8 cellular contexts compared by ENCODE assay signal in the genomic region with DNA sequence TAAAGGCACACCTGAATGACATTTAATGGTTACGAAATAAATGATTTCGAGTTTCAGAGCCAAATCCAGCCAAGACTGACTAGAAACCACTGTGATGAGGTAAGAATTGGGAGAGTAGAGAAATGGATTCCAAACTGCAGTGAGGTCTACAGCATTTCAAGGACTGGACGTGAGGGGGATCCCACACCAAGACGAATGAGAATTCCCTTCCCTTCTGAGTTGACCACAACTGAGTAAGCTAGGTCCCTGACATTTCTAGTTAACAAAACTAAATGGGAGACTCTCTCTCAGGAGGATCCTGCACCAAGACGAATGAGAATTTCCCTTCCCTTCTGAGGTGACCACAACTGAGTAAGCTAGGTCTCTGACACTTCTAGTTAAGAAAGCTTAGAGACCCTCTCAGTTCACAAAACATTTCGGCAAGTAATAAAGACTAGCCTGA. TPM values are rescaled to one million over a fixed set of nuclear protein-coding genes. Genes with fewer than 3 reads are reported as not detected.
A peak's percentile ranks its signal among the peaks of the same experiment; 100 is the strongest.
DNase-seq lines count a peak whose midpoint lies in the region; ATAC-seq, FAIRE-seq and TF ChIP-seq lines count a peak whose summit lies in the region.

No MANE protein-coding gene starts in this region.

- H3K4me1 Mint-ChIP-seq in CD8-positive, alpha-beta T cell (ENCODE audit: low read depth) = peaks cover 53% of the 10 kb centered on the region
- peaks cover 13% of the 10 kb centered on the region for H3K4me1 Mint-ChIP-seq in astrocyte (ENCODE audit: low read depth, unreplicated experiment)

- intact Hi-C loops in CD8-positive, alpha-beta T cell (cut with DNase I, micrococcal nuclease) = loop anchor here (2.0 to 10.0 kb wide), 7 partner anchors 24 to 773 kb away; partner anchors contain the start of genes BCL10 (in 1 of the 2) and PRKACB (in 1 of the 2)
- intact Hi-C loops in left lung (cut with DNase I) = no loop called here

- H3K9me3 Mint-ChIP-seq in CD8-positive, alpha-beta T cell = no peaks in the 10 kb centered on the region
- peaks cover 12% of the 10 kb centered on the region for H3K9me3 Mint-ChIP-seq in astrocyte (ENCODE audit: unreplicated experiment)

- ATAC-seq in CD8-positive, alpha-beta T cell = no peak
- no peak for ATAC-seq in left lung
- ATAC-seq in thoracic aorta (ENCODE audit: insufficient number of reproducible peaks, low FRiP score, low read depth) = no peak
- ATAC-seq in GM21423 (IDR thresholded peaks at IDR 0.05; ENCODE audit: unreplicated experiment) = no peak
- ATAC-seq in GM18502 (IDR thresholded peaks at IDR 0.05; ENCODE audit: poor library complexity, unreplicated experiment) = no peak

- H3K79me2 ChIP-seq in astrocyte (ENCODE audit: insufficient read depth, low read length) = peaks cover 71% of the 10 kb centered on the region

- H3K4me3 Mint-ChIP-seq in CD8-positive, alpha-beta T cell = peak overlapping the region; percentile 94
- H3K4me3 Mint-ChIP-seq in astrocyte (ENCODE audit: unreplicated experiment) = peak overlapping the region; percentile 98

- H3K27ac ChIP-seq in CD8-positive, alpha-beta T cell (ENCODE audit: low read depth, low read length) = no peak overlapping the region
- no peak overlapping the region for H3K27ac ChIP-seq in HUES48 (ENCODE audit: low read depth, low read length)
- peak overlapping the region; percentile 97 for H3K27ac ChIP-seq in astrocyte (ENCODE audit: low read depth, low read length)
- peak overlapping the region; percentile 98 to 99 for H3K27ac ChIP-seq in left lung
- peak overlapping the region; percentile 91 to 92 for H3K27ac ChIP-seq in thoracic aorta

- H3K27ac Mint-ChIP-seq in CD8-positive, alpha-beta T cell = peak overlapping the region; percentile 93
- H3K27ac Mint-ChIP-seq in astrocyte (ENCODE audit: unreplicated experiment) = peak overlapping the region; percentile 97

- H3K9me3 ChIP-seq in CD8-positive, alpha-beta T cell (ENCODE audit: low read length) = no peaks in the 10 kb centered on the region
- H3K9me3 ChIP-seq in HUES48 (ENCODE audit: control insufficient read depth, insufficient read depth, low read length) = no peaks in the 10 kb centered on the region
- H3K9me3 ChIP-seq in astrocyte (ENCODE audit: insufficient read depth, low read depth, low read length) = no peaks in the 10 kb centered on the region
- peaks cover 0 to 8% of the 10 kb centered on the region in 2 donors for H3K9me3 ChIP-seq in left lung
- no peaks in the 10 kb centered on the region for H3K9me3 ChIP-seq in thoracic aorta

- CTCF ChIA-PET in CD8-positive, alpha-beta T cell (lab: Charles Lee) = interaction anchor here (1.6 kb wide), 1 partner anchor 116 kb away, joined by 3 read pairs; no protein-coding TSS in a partner anchor

- H3K9ac ChIP-seq in HUES48 (ENCODE audit: low read depth, low read length) = no peak overlapping the region
- peak overlapping the region; percentile 95 for H3K9ac ChIP-seq in astrocyte (ENCODE audit: low read length)

- no peaks in the 10 kb centered on the region for H3K36me3 ChIP-seq in CD8-positive, alpha-beta T cell (ENCODE audit: insufficient read depth, low read length)
- peaks cover 20% of the 10 kb centered on the region for H3K36me3 ChIP-seq in HUES48 (ENCODE audit: control insufficient read depth, insufficient read depth, low read length)
- H3K36me3 ChIP-seq in astrocyte (ENCODE audit: insufficient read depth, low read length) = peaks cover 10% of the 10 kb centered on the region
- H3K36me3 ChIP-seq in left lung = peaks cover 0 to 28% of the 10 kb centered on the region in 2 donors
- peaks cover 3% of the 10 kb centered on the region for H3K36me3 ChIP-seq in thoracic aorta

- H3K27me3 Mint-ChIP-seq in CD8-positive, alpha-beta T cell (ENCODE audit: low read depth) = no peaks in the 10 kb centered on the region
- H3K27me3 Mint-ChIP-seq in astrocyte (ENCODE audit: low read depth, unreplicated experiment) = no peaks in the 10 kb centered on the region

- H3K4me1 ChIP-seq in CD8-positive, alpha-beta T cell (ENCODE audit: insufficient read depth, low read length) = peaks cover 43% of the 10 kb centered on the region
- H3K4me1 ChIP-seq in HUES48 (ENCODE audit: control insufficient read depth, insufficient read depth, low read length) (peaks cover 31% of the 10 kb centered on the region), astrocyte (ENCODE audit: insufficient read depth, low read length) (peaks cover 12% of the 10 kb centered on the region), left lung (peaks cover 21 to 64% of the 10 kb centered on the region in 2 donors), thoracic aorta (ENCODE audit: control insufficient read depth in 1 of 2, low read depth in 2 of 2) (peaks cover 38 to 53% of the 10 kb centered on the region in 2 donors)

- no peak for TF ChIP-seq CTCF in CD8-positive, alpha-beta T cell (IDR thresholded peaks at IDR 0.05)
- peak; percentile 8 for TF ChIP-seq CTCF in astrocyte (IDR thresholded peaks at IDR 0.05; ENCODE audit: insufficient read depth, low read depth, low read length)
- TF ChIP-seq CTCF in left lung (IDR thresholded peaks at IDR 0.05) = no peak
- TF ChIP-seq CTCF in thoracic aorta (IDR thresholded peaks at IDR 0.05) = no peak

- H2AFZ ChIP-seq in astrocyte (ENCODE audit: low read depth, low read length) = no peak overlapping the region

- peak overlapping the region; percentile 92 for H3K4me2 ChIP-seq in astrocyte (ENCODE audit: low read length)

- H3K27me3 ChIP-seq in CD8-positive, alpha-beta T cell (ENCODE audit: insufficient read depth, low read length) = no peaks in the 10 kb centered on the region
- peaks cover 7% of the 10 kb centered on the region for H3K27me3 ChIP-seq in HUES48 (ENCODE audit: control insufficient read depth, insufficient read depth, low read length)
- no peaks in the 10 kb centered on the region for H3K27me3 ChIP-seq in astrocyte (ENCODE audit: insufficient read depth, low read length)
- no peaks in the 10 kb centered on the region for H3K27me3 ChIP-seq in left lung
- no peaks in the 10 kb centered on the region for H3K27me3 ChIP-seq in thoracic aorta (replicated peaks; ENCODE audit: insufficient read depth)

- peaks cover 31% of the 10 kb centered on the region for H3K36me3 Mint-ChIP-seq in CD8-positive, alpha-beta T cell
- H3K36me3 Mint-ChIP-seq in astrocyte (ENCODE audit: low read depth, unreplicated experiment) = peaks cover 14% of the 10 kb centered on the region

- DNase-seq in CD8-positive, alpha-beta T cell = no peak
- DNase-seq in astrocyte (ENCODE audit: low read depth) (peak; percentile 91), left lung (no peak), thoracic aorta (ENCODE audit: low spot score) (no peak), cerebellum (ENCODE audit: low spot score) (no peak)

- POLR2A ChIA-PET in CD8-positive, alpha-beta T cell (lab: Charles Lee) = interaction anchor here (1.1 to 1.8 kb wide), 4 partner anchors 19 to 360 kb away, joined by 3 to 7 read pairs (median 4); partner anchors contain the start of genes CTBS and RPF1

- peaks cover 58% of the 10 kb centered on the region for H4K20me1 ChIP-seq in astrocyte (ENCODE audit: insufficient read depth, low read length)

- peak overlapping the region; percentile 95 for H3K4me3 ChIP-seq in CD8-positive, alpha-beta T cell (ENCODE audit: low read depth, low read length)
- H3K4me3 ChIP-seq in HUES48 (ENCODE audit: low read depth, low read length) (peak overlapping the region; percentile 83), astrocyte (ENCODE audit: insufficient read depth, low read depth, low read length) (peak overlapping the region; percentile 96), left lung (peak overlapping the region; percentile 74 to 85), thoracic aorta (peak overlapping the region; percentile 71)

- peak; percentile 9 for FAIRE-seq in astrocyte (lab: Jason Lieb, UNC)

RNA-seq across cellular contexts. Expression of gene SPATA1, which starts 1.6 kb away (rescaled TPM):
- under 1 TPM; 0.52 to 0.94 TPM for total RNA-seq in CD8-positive, alpha-beta T cell
- total RNA-seq in astrocyte (0.41 and 1.4 TPM in 2 replicates), left lung (1 to 10 TPM; 1.3 to 1.9 TPM), thoracic aorta (1 to 10 TPM in 1 of 2 donors, under 1 TPM in 1; 0.14 to 3.6 TPM), cerebellum (2.0 TPM)

RNA-seq across cellular contexts. Expression of gene GNG5, which starts 1.8 kb away (rescaled TPM):
- 10 to 100 TPM; 19.5 TPM for total RNA-seq in CD8-positive, alpha-beta T cell
- total RNA-seq in astrocyte (178 and 185 TPM in 2 replicates), left lung (100 to 1,000 TPM; 124 to 147 TPM), thoracic aorta (100 to 1,000 TPM in 1 of 2 donors, 10 to 100 TPM in 1; 87.2 to 128 TPM), cerebellum (7.4 TPM)

RNA-seq across cellular contexts. Expression of gene RPF1, which starts 25.5 kb away (rescaled TPM):
- 10 to 100 TPM; 84.2 to 85.3 TPM for total RNA-seq in CD8-positive, alpha-beta T cell
- total RNA-seq in astrocyte = 26.3 and 30.1 TPM in 2 replicates
- 10 to 100 TPM; 20.6 to 28.8 TPM for total RNA-seq in left lung
- total RNA-seq in thoracic aorta = 10 to 100 TPM; 17.9 to 33.2 TPM
- 17.5 TPM for total RNA-seq in cerebellum

Comparison
In these comparisons a context has a peak if more than half of its experiments do, and no peak if none do; other contexts are left out.
1. H3K27ac ChIP-seq: peak in astrocyte (single experiment), left lung (2 of 2) and thoracic aorta (2 of 2); none in CD8-positive, alpha-beta T cell (single experiment) and HUES48 (single experiment).
2. intact Hi-C loops: an anchor here in CD8-positive, alpha-beta T cell (2.0 to 10.0 kb wide); none called in left lung.
3. Peak in every context shown above with its lines, with median percentiles within 50 percentile points of each other: H3K4me3 ChIP-seq.